Comparison of ENCODE assay signal across 2 cellular contexts in genomic region chr6:31740397-31741223, GRCh38.
TF ChIP-seq lines count a peak whose summit lies in the region.

No MANE protein-coding gene starts in this region.

TF ChIP-seq in GM12878, 131 proteins besides CTCF, POLR2A, EP300 and RAD21:
- TF ChIP-seq BHLHE40 (IDR thresholded peaks at IDR 0.05; ENCODE audit: borderline replicate concordance in 1 of 2, low read depth in 2 of 2, low read length in 1 of 2) (peak; percentile 17 to 80; a peak in 2 of 4 replicates), NR2C2 (IDR thresholded peaks at IDR 0.05; ENCODE audit: borderline replicate concordance, control insufficient read depth, insufficient read length, low read depth) (no peak), YY1 (IDR thresholded peaks at IDR 0.05; ENCODE audit: low read depth, low read length) (peak; percentile 18; the same call in 1 of the 2 replicates), KAT2A (conservative IDR thresholded peaks at IDR 0.05; ENCODE audit: control insufficient read depth, low read depth, low read length) (no peak), ZNF384 (IDR thresholded peaks at IDR 0.05; ENCODE audit: borderline replicate concordance, low read depth, low read length) (no peak), MEF2A (IDR thresholded peaks at IDR 0.05; ENCODE audit: insufficient read depth, low read depth, low read length) (no peak), SIN3A (IDR thresholded peaks at IDR 0.05; ENCODE audit: low read depth, low read length) (no peak), PAX8 (IDR thresholded peaks at IDR 0.05) (no peak)
- TF ChIP-seq, protein P1, sequence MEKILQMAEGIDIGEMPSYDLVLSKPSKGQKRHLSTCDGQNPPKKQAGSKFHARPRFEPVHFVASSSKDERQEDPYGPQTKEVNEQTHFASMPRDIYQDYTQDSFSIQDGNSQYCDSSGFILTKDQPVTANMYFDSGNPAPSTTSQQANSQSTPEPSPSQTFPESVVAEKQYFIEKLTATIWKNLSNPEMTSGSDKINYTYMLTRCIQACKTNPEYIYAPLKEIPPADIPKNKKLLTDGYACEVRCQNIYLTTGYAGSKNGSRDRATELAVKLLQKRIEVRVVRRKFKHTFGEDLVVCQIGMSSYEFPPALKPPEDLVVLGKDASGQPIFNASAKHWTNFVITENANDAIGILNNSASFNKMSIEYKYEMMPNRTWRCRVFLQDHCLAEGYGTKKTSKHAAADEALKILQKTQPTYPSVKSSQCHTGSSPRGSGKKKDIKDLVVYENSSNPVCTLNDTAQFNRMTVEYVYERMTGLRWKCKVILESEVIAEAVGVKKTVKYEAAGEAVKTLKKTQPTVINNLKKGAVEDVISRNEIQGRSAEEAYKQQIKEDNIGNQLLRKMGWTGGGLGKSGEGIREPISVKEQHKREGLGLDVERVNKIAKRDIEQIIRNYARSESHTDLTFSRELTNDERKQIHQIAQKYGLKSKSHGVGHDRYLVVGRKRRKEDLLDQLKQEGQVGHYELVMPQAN (conservative IDR thresholded peaks at IDR 0.05) = no peak

TF ChIP-seq in GM12891, 5 proteins besides CTCF, POLR2A, EP300 and RAD21:
- TF ChIP-seq PAX5 (IDR thresholded peaks at IDR 0.05; ENCODE audit: insufficient read depth, low read length, severe bottlenecking) (no peak), POLR2AphosphoS5 (IDR thresholded peaks at IDR 0.05; ENCODE audit: low read depth, low read length) (no peak), TAF1 (IDR thresholded peaks at IDR 0.05; ENCODE audit: low read depth, low read length) (no peak), SPI1 (IDR thresholded peaks at IDR 0.05; ENCODE audit: low read depth, low read length) (no peak), POU2F2 (IDR thresholded peaks at IDR 0.05; ENCODE audit: low read depth, low read length) (no peak)
